Comparison of ENCODE assay signal across 14 cellular contexts in genomic region chr5:111587728-111588127, GRCh38.
DNase-seq lines count a peak whose midpoint lies in the region; ATAC-seq and TF ChIP-seq lines count a peak whose summit lies in the region.
"Had no signal": no experiment of that assay in that cellular context is flagged by ENCODE, and none has a peak within 500 bp of the region (broad histone marks: within the 10 kb centered on the region; RNA-seq: fewer than 3 reads in every experiment).

No MANE protein-coding gene starts in this region.

- peaks cover 0 to 4% of the 10 kb centered on the region in 2 donors for H3K9me3 Mint-ChIP-seq in activated T-cell treated with anti-CD3 and anti-CD28 coated beads, Interleukin-2, amount 50 U/mL, for 72 hours
- H3K9me3 Mint-ChIP-seq in activated T-helper 2 cell treated with anti-CD3 and anti-CD28 coated beads, Interferon-gamma antibody, Interleukin-2, Interleukin-4, amounts not matched to agents 10 μg/mL and 5 μg/mL and 100 μg/mL, durations not matched to agents 14 hours and 24 hours and 36 hours = peaks cover 6% of the 10 kb centered on the region
- H3K9me3 Mint-ChIP-seq in activated naive CD8-positive, alpha-beta T cell treated with anti-CD3 and anti-CD28 coated beads, Interleukin-2, amount 50 U/mL, for 24 hours = peaks cover 5% of the 10 kb centered on the region
- no peaks in the 10 kb centered on the region for H3K9me3 Mint-ChIP-seq in stimulated activated naive CD8-positive, alpha-beta T cell treated with anti-CD3 and anti-CD28 coated beads, Interleukin-15, Interleukin-2, amounts not matched to agents 100 ng/mL and 50 ng/mL, for 24 hours
- H3K9me3 Mint-ChIP-seq: CD4-positive, alpha-beta T cell; GM23338; H9 had no signal

- TF ChIP-seq CTCF in ascending aorta (IDR thresholded peaks at IDR 0.05) = no peak
- no peak for TF ChIP-seq CTCF in RWPE1 (conservative IDR thresholded peaks at IDR 0.05; ENCODE audit: low read depth)

- peak; percentile 24 to 33 for ATAC-seq in activated T-cell treated with anti-CD3 and anti-CD28 coated beads, Interleukin-2, amount 50 U/mL, for 72 hours (replicated peaks in 1 of 2)
- peak; percentile 51 for ATAC-seq in activated naive CD8-positive, alpha-beta T cell treated with anti-CD3 and anti-CD28 coated beads, Interleukin-2, amount 50 U/mL, for 24 hours
- ATAC-seq: GM23338 had no signal

- intact Hi-C loops in activated T-helper 2 cell treated with anti-CD3 and anti-CD28 coated beads, Interferon-gamma antibody, Interleukin-2, Interleukin-4, amounts not matched to agents 10 μg/mL and 5 μg/mL and 100 μg/mL, durations not matched to agents 14 hours and 24 hours and 36 hours (cut with micrococcal nuclease) = no loop called here
- intact Hi-C loops in ascending aorta (cut with DNase I) = no loop called here

- no peaks in the 10 kb centered on the region for H3K9me3 ChIP-seq in ascending aorta

- H3K27me3 Mint-ChIP-seq in activated T-cell treated with anti-CD3 and anti-CD28 coated beads, Interleukin-2, amount 50 U/mL, for 72 hours (ENCODE audit: low read depth) = no peaks in the 10 kb centered on the region
- H3K27me3 Mint-ChIP-seq in activated T-helper 2 cell treated with anti-CD3 and anti-CD28 coated beads, Interferon-gamma antibody, Interleukin-2, Interleukin-4, amounts not matched to agents 10 μg/mL and 5 μg/mL and 100 μg/mL, durations not matched to agents 14 hours and 24 hours and 36 hours (ENCODE audit: low read depth) = peaks cover 1% of the 10 kb centered on the region
- peaks cover 2% of the 10 kb centered on the region for H3K27me3 Mint-ChIP-seq in activated naive CD8-positive, alpha-beta T cell treated with anti-CD3 and anti-CD28 coated beads, Interleukin-2, amount 50 U/mL, for 24 hours
- H3K27me3 Mint-ChIP-seq in stimulated activated naive CD8-positive, alpha-beta T cell treated with anti-CD3 and anti-CD28 coated beads, Interleukin-15, Interleukin-2, amounts not matched to agents 100 ng/mL and 50 ng/mL, for 24 hours = peaks cover 7% of the 10 kb centered on the region

- no peak for DNase-seq in activated T-cell treated with anti-CD3 and anti-CD28 coated beads, Interleukin-2, amount 50 U/mL, for 72 hours
- DNase-seq in activated T-cell treated with anti-CD3 and anti-CD28 coated beads for 4 hours (no peak), ascending aorta (ENCODE audit: low spot score in 2 of 2) (no peak), RWPE1 (ENCODE audit: low spot score) (no peak)
- DNase-seq in activated T-helper 2 cell treated with anti-CD3 and anti-CD28 coated beads, Interferon-gamma antibody, Interleukin-2, Interleukin-4, amounts not matched to agents 10 μg/mL and 5 μg/mL and 100 μg/mL, durations not matched to agents 14 hours and 24 hours and 36 hours (ENCODE audit: low spot score) = no peak
- no peak for DNase-seq in activated naive CD8-positive, alpha-beta T cell treated with anti-CD3 and anti-CD28 coated beads, Interleukin-2, amount 50 U/mL, for 24 hours
- DNase-seq: C1 segment of cervical spinal cord; CD4-positive, alpha-beta T cell; DMS79 treated with DMSO at 0.1 percent for 48 hours; GDM1; H9 had no signal

- POLR2A ChIA-PET in RWPE1 (lab: Yijun Ruan, JAX; ENCODE audit: low non-redundant PET) = no interaction called here

- H3K27ac ChIP-seq in ascending aorta = no peak overlapping the region
- H3K27ac ChIP-seq in RWPE1 = no peak overlapping the region

- H3K4me1 Mint-ChIP-seq in activated T-cell treated with anti-CD3 and anti-CD28 coated beads, Interleukin-2, amount 50 U/mL, for 72 hours (ENCODE audit: low read depth) = peaks cover 29% of the 10 kb centered on the region
- H3K4me1 Mint-ChIP-seq in activated T-helper 2 cell treated with anti-CD3 and anti-CD28 coated beads, Interferon-gamma antibody, Interleukin-2, Interleukin-4, amounts not matched to agents 10 μg/mL and 5 μg/mL and 100 μg/mL, durations not matched to agents 14 hours and 24 hours and 36 hours (ENCODE audit: low read depth) = peaks cover 39% of the 10 kb centered on the region
- H3K4me1 Mint-ChIP-seq in activated naive CD8-positive, alpha-beta T cell treated with anti-CD3 and anti-CD28 coated beads, Interleukin-2, amount 50 U/mL, for 24 hours = peaks cover 40% of the 10 kb centered on the region
- peaks cover 42% of the 10 kb centered on the region for H3K4me1 Mint-ChIP-seq in stimulated activated naive CD8-positive, alpha-beta T cell treated with anti-CD3 and anti-CD28 coated beads, Interleukin-15, Interleukin-2, amounts not matched to agents 100 ng/mL and 50 ng/mL, for 24 hours (ENCODE audit: low read depth)
- H3K4me1 Mint-ChIP-seq: B cell, GM23338 had no signal

- H3K4me1 ChIP-seq in ascending aorta = no peaks in the 10 kb centered on the region

- peak overlapping the region; percentile 4 for H3K27ac Mint-ChIP-seq in activated T-cell treated with anti-CD3 and anti-CD28 coated beads, Interleukin-2, amount 50 U/mL, for 72 hours
- peak overlapping the region; percentile 44 for H3K27ac Mint-ChIP-seq in activated T-helper 2 cell treated with anti-CD3 and anti-CD28 coated beads, Interferon-gamma antibody, Interleukin-2, Interleukin-4, amounts not matched to agents 10 μg/mL and 5 μg/mL and 100 μg/mL, durations not matched to agents 14 hours and 24 hours and 36 hours
- H3K27ac Mint-ChIP-seq in activated naive CD8-positive, alpha-beta T cell treated with anti-CD3 and anti-CD28 coated beads, Interleukin-2, amount 50 U/mL, for 24 hours = peak overlapping the region; percentile 63
- peak overlapping the region; percentile 2 for H3K27ac Mint-ChIP-seq in stimulated activated naive CD8-positive, alpha-beta T cell treated with anti-CD3 and anti-CD28 coated beads, Interleukin-15, Interleukin-2, amounts not matched to agents 100 ng/mL and 50 ng/mL, for 24 hours
- H3K27ac Mint-ChIP-seq: B cell; CD4-positive, alpha-beta T cell; GM23338; H9 had no signal

- no peak overlapping the region for H3K4me3 ChIP-seq in ascending aorta
- H3K4me3 ChIP-seq: GM23338 had no signal

- no peaks in the 10 kb centered on the region for H3K27me3 ChIP-seq in ascending aorta

- CTCF ChIA-PET in RWPE1 (lab: Yijun Ruan, JAX) = no interaction called here

- no peaks in the 10 kb centered on the region for H3K36me3 ChIP-seq in ascending aorta

- peaks cover 0 to 2% of the 10 kb centered on the region in 2 donors for H3K36me3 Mint-ChIP-seq in activated T-cell treated with anti-CD3 and anti-CD28 coated beads, Interleukin-2, amount 50 U/mL, for 72 hours (ENCODE audit: insufficient read depth in 2 of 2)
- peaks cover 4% of the 10 kb centered on the region for H3K36me3 Mint-ChIP-seq in activated T-helper 2 cell treated with anti-CD3 and anti-CD28 coated beads, Interferon-gamma antibody, Interleukin-2, Interleukin-4, amounts not matched to agents 10 μg/mL and 5 μg/mL and 100 μg/mL, durations not matched to agents 14 hours and 24 hours and 36 hours (ENCODE audit: low read depth)
- no peaks in the 10 kb centered on the region for H3K36me3 Mint-ChIP-seq in activated naive CD8-positive, alpha-beta T cell treated with anti-CD3 and anti-CD28 coated beads, Interleukin-2, amount 50 U/mL, for 24 hours (ENCODE audit: low read depth)
- H3K36me3 Mint-ChIP-seq in stimulated activated naive CD8-positive, alpha-beta T cell treated with anti-CD3 and anti-CD28 coated beads, Interleukin-15, Interleukin-2, amounts not matched to agents 100 ng/mL and 50 ng/mL, for 24 hours (ENCODE audit: low read depth) = no peaks in the 10 kb centered on the region

- peak overlapping the region in 1 of 2 donors; percentile 11 for H3K4me3 Mint-ChIP-seq in activated T-cell treated with anti-CD3 and anti-CD28 coated beads, Interleukin-2, amount 50 U/mL, for 72 hours
- no peak overlapping the region for H3K4me3 Mint-ChIP-seq in activated T-helper 2 cell treated with anti-CD3 and anti-CD28 coated beads, Interferon-gamma antibody, Interleukin-2, Interleukin-4, amounts not matched to agents 10 μg/mL and 5 μg/mL and 100 μg/mL, durations not matched to agents 14 hours and 24 hours and 36 hours (ENCODE audit: low read depth)
- peak overlapping the region; percentile 9 for H3K4me3 Mint-ChIP-seq in activated naive CD8-positive, alpha-beta T cell treated with anti-CD3 and anti-CD28 coated beads, Interleukin-2, amount 50 U/mL, for 24 hours
- no peak overlapping the region for H3K4me3 Mint-ChIP-seq in stimulated activated naive CD8-positive, alpha-beta T cell treated with anti-CD3 and anti-CD28 coated beads, Interleukin-15, Interleukin-2, amounts not matched to agents 100 ng/mL and 50 ng/mL, for 24 hours
- H3K4me3 Mint-ChIP-seq: B cell; CD4-positive, alpha-beta T cell; GM23338; H9 had no signal

Comparison
In these comparisons a context has a peak if more than half of its experiments do, and no peak if none do; other contexts are left out.
1. H3K27ac Mint-ChIP-seq: peak in every context shown above with its lines; median percentile 63 in activated naive CD8-positive, alpha-beta T cell treated with anti-CD3 and anti-CD28 coated beads, Interleukin-2, amount 50 U/mL, for 24 hours; 44 in activated T-helper 2 cell treated with anti-CD3 and anti-CD28 coated beads, Interferon-gamma antibody, Interleukin-2, Interleukin-4, amounts not matched to agents 10 μg/mL and 5 μg/mL and 100 μg/mL, durations not matched to agents 14 hours and 24 hours and 36 hours; 4 in activated T-cell treated with anti-CD3 and anti-CD28 coated beads, Interleukin-2, amount 50 U/mL, for 72 hours; 2 in stimulated activated naive CD8-positive, alpha-beta T cell treated with anti-CD3 and anti-CD28 coated beads, Interleukin-15, Interleukin-2, amounts not matched to agents 100 ng/mL and 50 ng/mL, for 24 hours.